Comparison of ENCODE assay signal across 16 cellular contexts in genomic region chr2:207251022-207251421, GRCh38.
"Had no signal": no experiment of that assay in that cellular context is flagged by ENCODE, and none has a peak within 500 bp of the region (broad histone marks: within the 10 kb centered on the region; RNA-seq: fewer than 3 reads in every experiment).

No MANE protein-coding gene starts in this region.

- H3K9me3 Mint-ChIP-seq: stimulated activated naive CD8-positive, alpha-beta T cell treated with anti-CD3 and anti-CD28 coated beads, Interleukin-15, amount 100 ng/mL, for 72 hours had no signal

- DNase-seq: activated CD4-positive, alpha-beta T cell treated with anti-CD3 and anti-CD28 coated beads for 4 hours; activated CD8-positive, alpha-beta memory T cell treated with anti-CD3 and anti-CD28 coated beads for 24 hours; activated gamma-delta T cell; activated T-cell treated with anti-CD3 and anti-CD28 coated beads for 4 hours; amygdala; foreskin melanocyte; heart right ventricle; left lung; ovary; stimulated activated CD4-positive, alpha-beta T cell treated with anti-CD3 and anti-CD28 coated beads, Interleukin-4, amount 100 ng/mL, for 24 hours; stimulated activated naive CD8-positive, alpha-beta T cell treated with anti-CD3 and anti-CD28 coated beads, Interleukin-15, amount 100 ng/mL, for 72 hours; testis; WERI-Rb-1 had no signal

- FAIRE-seq: bronchial epithelial cell, endometrium had no signal

- H3K27ac Mint-ChIP-seq: activated naive CD8-positive, alpha-beta T cell; stimulated activated naive CD8-positive, alpha-beta T cell treated with anti-CD3 and anti-CD28 coated beads, Interleukin-15, amount 100 ng/mL, for 72 hours had no signal

- H3K4me3 Mint-ChIP-seq: activated naive CD8-positive, alpha-beta T cell; stimulated activated naive CD8-positive, alpha-beta T cell treated with anti-CD3 and anti-CD28 coated beads, Interleukin-15, amount 100 ng/mL, for 72 hours had no signal

- H3K27me3 ChIP-seq: heart right ventricle, left lung, ovary, testis had no signal

- H3K9me3 ChIP-seq: heart right ventricle, left lung, ovary, testis had no signal

- H3K27me3 Mint-ChIP-seq: activated naive CD8-positive, alpha-beta T cell had no signal

- H3K36me3 ChIP-seq: heart right ventricle, left lung, ovary, WERI-Rb-1 had no signal

- H3K4me3 ChIP-seq: heart right ventricle, left lung, ovary, testis had no signal

- ATAC-seq: heart right ventricle; left lung; stimulated activated naive CD8-positive, alpha-beta T cell treated with anti-CD3 and anti-CD28 coated beads, Interleukin-15, amount 100 ng/mL, for 72 hours had no signal

- H3K27ac ChIP-seq: heart right ventricle, left lung, ovary, testis, WERI-Rb-1 had no signal
